8 cellular contexts compared by ENCODE assay signal in the genomic region with DNA sequence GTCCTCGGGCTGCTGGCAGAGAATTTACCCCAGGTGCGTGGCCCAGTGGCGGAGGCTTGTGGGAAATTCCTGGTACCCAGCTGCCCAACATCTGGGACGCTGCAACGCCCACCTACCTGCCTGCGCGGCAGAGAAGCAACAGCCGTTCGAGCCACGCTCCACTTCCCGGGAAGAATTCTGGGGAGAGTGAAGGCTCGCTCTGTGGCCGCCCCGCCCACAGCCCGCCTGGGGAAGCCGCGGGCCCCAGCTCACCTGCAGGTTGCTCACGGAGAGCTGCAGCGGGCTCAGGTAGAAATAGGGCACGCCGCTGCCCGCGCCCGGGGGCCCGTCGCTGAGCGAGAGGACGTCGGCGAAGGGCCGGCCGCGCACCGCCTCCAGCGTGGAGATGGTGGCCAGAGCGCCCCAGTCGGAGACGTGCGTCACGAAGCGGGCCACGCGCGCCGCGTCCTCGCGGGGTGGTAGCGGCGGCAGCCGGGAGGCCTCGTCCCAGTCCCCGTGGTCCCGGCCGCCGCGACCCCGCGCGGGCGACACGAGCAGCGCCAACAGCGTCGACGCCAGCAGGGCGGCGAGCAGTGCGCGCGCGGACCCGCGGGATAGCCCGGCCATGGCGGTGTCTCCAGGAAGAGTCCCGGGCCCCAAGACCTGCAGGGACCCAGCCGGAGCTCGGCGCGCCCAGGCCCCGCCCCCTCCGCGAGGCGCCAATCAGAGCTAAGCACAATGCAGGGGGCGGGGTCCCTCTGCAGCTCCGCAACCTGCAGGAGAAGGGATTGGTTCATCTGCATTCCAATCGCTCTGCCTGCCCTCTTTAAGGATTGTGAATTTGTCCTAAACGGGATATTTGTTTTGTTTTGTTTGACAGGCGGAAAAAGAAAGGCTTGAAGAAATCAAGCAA. TPM values are rescaled to one million over a fixed set of nuclear protein-coding genes. Genes with fewer than 3 reads are reported as not detected.
DNase-seq lines count a peak whose midpoint lies in the region; ATAC-seq and TF ChIP-seq lines count a peak whose summit lies in the region.

A gene (minus strand): TSS at position 627 of the 892 bp plus-strand sequence.

- H3K27ac ChIP-seq in testis, result peak within 1 kb of the TSS; percentile 80 to 87

- H3K27ac Mint-ChIP-seq in activated naive CD4-positive, alpha-beta T cell treated with anti-CD3 and anti-CD28 coated beads, Interleukin-2, amount 50 U/mL, for 72 hours, result peak within 1 kb of the TSS; percentile 39 to 62

- DNase-seq in NCI-H1092 treated with DMSO at 0.1 percent for 48 hours (lab: John Stamatoyannopoulos, UW) (peak; percentile 80), SKM-1 (lab: John Stamatoyannopoulos, UW; ENCODE audit: unreplicated experiment) (peak; percentile 98), glomerular endothelial cell (ENCODE audit: extremely low read depth, low read depth, low spot score) (peak; percentile 51), omental fat pad (ENCODE audit: low spot score) (peak; percentile 73), testis (peak; percentile 97)
- peak; percentile 91 to 94 for DNase-seq in activated naive CD4-positive, alpha-beta T cell treated with anti-CD3 and anti-CD28 coated beads, Interleukin-2, amount 50 U/mL, for 72 hours (ENCODE audit: low spot score in 2 of 2)

- no peaks in the 10 kb centered on the region for H3K9me3 ChIP-seq in testis

- H3K4me1 ChIP-seq in testis, result peaks cover 22% of the 10 kb centered on the region

- no peaks in the 10 kb centered on the region for H3K36me3 Mint-ChIP-seq in activated naive CD4-positive, alpha-beta T cell treated with anti-CD3 and anti-CD28 coated beads, Interleukin-2, amount 50 U/mL, for 72 hours

- intact Hi-C loops in testis (cut with DNase I; ENCODE audit: low total_unique reads), result no loop called here

- TF ChIP-seq CTCF in omental fat pad (IDR thresholded peaks at IDR 0.05) (no peak), testis (IDR thresholded peaks at IDR 0.05) (no peak)

- WGBS in testis, 2 donors, result 1 to 2% methylated on average over 30 to 33 of the region's 90 CpGs

- peak; percentile 81 for TF ChIP-seq POLR2A in testis (IDR thresholded peaks at IDR 0.05)

- H3K4me3 ChIP-seq in GM08714 (ENCODE audit: low read length) (peak within 1 kb of the TSS; percentile 67), testis (peak within 1 kb of the TSS; percentile 82 to 86)

- H3K36me3 ChIP-seq in testis (ENCODE audit: low read depth, missing control alignments), result no peaks in the 10 kb centered on the region

- no peaks in the 10 kb centered on the region for H3K9me3 Mint-ChIP-seq in activated naive CD4-positive, alpha-beta T cell treated with anti-CD3 and anti-CD28 coated beads, Interleukin-2, amount 50 U/mL, for 72 hours

- ATAC-seq in HG02610 (IDR thresholded peaks at IDR 0.05; ENCODE audit: unreplicated experiment) (peak; percentile 98), omental fat pad (ENCODE audit: low FRiP score) (peak; percentile 99)
- ATAC-seq in activated naive CD4-positive, alpha-beta T cell treated with anti-CD3 and anti-CD28 coated beads, Interleukin-2, amount 50 U/mL, for 72 hours, result peak; percentile 99 to 100

- no peaks in the 10 kb centered on the region for H3K27me3 ChIP-seq in testis

RNA-seq across cellular contexts. Expression of the gene that starts here (rescaled TPM):
- 10 to 100 TPM; 11.7 to 15.1 TPM for total RNA-seq in activated naive CD4-positive, alpha-beta T cell treated with anti-CD3 and anti-CD28 coated beads, Interleukin-2, amount 50 U/mL, for 72 hours
- 62.1 and 76.4 TPM in 2 replicates for total RNA-seq in glomerular endothelial cell
- 100 to 1,000 TPM; 247 to 294 (median 285) TPM for total RNA-seq in omental fat pad
- 100 to 1,000 TPM; 181 to 215 TPM for total RNA-seq in testis
- polyA plus RNA-seq in testis (ENCODE audit: insufficient read depth, low read depth, low replicate concordance), result 82.4 TPM

Comparison
In these comparisons a context has a peak if more than half of its experiments do, and no peak if none do; other contexts are left out.
1. Peak in every context shown above with its lines: DNase-seq, ATAC-seq, H3K4me3 ChIP-seq and H3K27ac ChIP-seq.